Comparison of ENCODE assay signal across 7 cellular contexts in genomic region chr1:179706339-179706941, GRCh38.
DNase-seq lines count a peak whose midpoint lies in the region; ATAC-seq and TF ChIP-seq lines count a peak whose summit lies in the region.

No MANE protein-coding gene starts in this region.

- peak; percentile 68 for TF ChIP-seq CTCF in GM12865 (IDR thresholded peaks at IDR 0.05; ENCODE audit: insufficient read depth, low read depth, low read length, missing control alignments)

- ATAC-seq in SK-N-SH treated with all-trans-retinoic acid at 6 μM for 48 hours = peak; percentile 78
- no peak for ATAC-seq in HG03378 (IDR thresholded peaks at IDR 0.05; ENCODE audit: unreplicated experiment)

- H3K4me3 ChIP-seq in GM12865 (ENCODE audit: low read depth, low read length) = no peak overlapping the region

- DNase-seq in GM12865 (ENCODE audit: low read depth) (peak; percentile 79), MV-4-11 (lab: John Stamatoyannopoulos, UW) (peak; percentile 47), amniotic epithelial cell (ENCODE audit: low read depth) (peak; percentile 58), iPS DF 4.7 (ENCODE audit: extremely low read depth, low spot score) (peak; percentile 19)
- peak; percentile 22 to 44 for DNase-seq in stimulated activated CD4-positive, alpha-beta T cell treated with anti-CD3 and anti-CD28 coated beads, Interleukin-15, amount 100 ng/mL, for 48 hours (ENCODE audit: low read depth in 2 of 2)

TF ChIP-seq in SK-N-SH treated with all-trans-retinoic acid at 6 μM for 48 hours, 23 proteins besides CTCF, POLR2A, EP300 and RAD21:
- TF ChIP-seq CREB5 (CRISPR knock-in tag; IDR thresholded peaks at IDR 0.05; ENCODE audit: low read depth) (no peak), ZC3H10 (CRISPR knock-in tag; IDR thresholded peaks at IDR 0.05) (peak; percentile 47; the same call in 1 of the 2 replicates)

Comparison
In these comparisons a context has a peak if more than half of its experiments do, and no peak if none do; other contexts are left out.
1. DNase-seq: peak in every context shown above with its lines; median percentile 79 in GM12865; 58 in amniotic epithelial cell; 47 in MV-4-11; 33 in stimulated activated CD4-positive, alpha-beta T cell treated with anti-CD3 and anti-CD28 coated beads, Interleukin-15, amount 100 ng/mL, for 48 hours; 19 in iPS DF 4.7.